In genomic region chr12:106358410-106359241, GRCh38 we compare ENCODE assay signal across 1 cellular context.
A peak's percentile ranks its signal among the peaks of the same experiment; 100 is the strongest.
TF ChIP-seq lines count a peak whose summit lies in the region.

No MANE protein-coding gene starts in this region.

TF ChIP-seq in IMR-90, 13 proteins besides CTCF, POLR2A, EP300 and RAD21:
- TF ChIP-seq CHD1 (IDR thresholded peaks at IDR 0.05; ENCODE audit: low read depth, low read length) (no peak), RFX5 (IDR thresholded peaks at IDR 0.05; ENCODE audit: low read depth, low read length) (no peak), USF2 (IDR thresholded peaks at IDR 0.05; ENCODE audit: low read depth, low read length) (no peak), ELK1 (IDR thresholded peaks at IDR 0.05; ENCODE audit: borderline replicate concordance, low read depth, low read length) (no peak), FOS (IDR thresholded peaks at IDR 0.05; ENCODE audit: low read depth, low read length) (no peak), MAZ (IDR thresholded peaks at IDR 0.05; ENCODE audit: borderline replicate concordance, low read depth, low read length) (no peak), BHLHE40 (IDR thresholded peaks at IDR 0.05; ENCODE audit: low read depth, low read length) (no peak), SMC3 (IDR thresholded peaks at IDR 0.05; ENCODE audit: low read depth, low read length) (no peak), MAFK (IDR thresholded peaks at IDR 0.05; ENCODE audit: low read depth, low read length) (no peak), CEBPB (IDR thresholded peaks at IDR 0.05; ENCODE audit: low read depth, low read length) (peak; percentile 67), NFE2L2 (IDR thresholded peaks at IDR 0.05; ENCODE audit: low read depth, low read length) (no peak), RCOR1 (IDR thresholded peaks at IDR 0.05; ENCODE audit: insufficient replicate concordance, low read length) (peak; percentile 32), MXI1 (IDR thresholded peaks at IDR 0.05; ENCODE audit: borderline replicate concordance, low read depth, low read length) (no peak)
